ENCODE assay signal across 18 cellular contexts in genomic region chr7:6641305-6642035, GRCh38. TPM values are rescaled to one million over a fixed set of nuclear protein-coding genes. Genes with fewer than 3 reads are reported as not detected.
DNase-seq lines count a peak whose midpoint lies in the region; ATAC-seq, FAIRE-seq and TF ChIP-seq lines count a peak whose summit lies in the region.
"Had no signal": no experiment of that assay in that cellular context is flagged by ENCODE, and none has a peak within 500 bp of the region (broad histone marks: within the 10 kb centered on the region; RNA-seq: fewer than 3 reads in every experiment).

No MANE protein-coding gene starts in this region.

- H3K9me3 Mint-ChIP-seq in activated naive CD4-positive, alpha-beta T cell treated with anti-CD3 and anti-CD28 coated beads, Interleukin-2, amount 50 U/mL, for 24 hours: no peaks in the 10 kb centered on the region
- H3K9me3 Mint-ChIP-seq in activated naive CD4-positive, alpha-beta T cell treated with anti-CD3 and anti-CD28 coated beads, Interleukin-2, amount 50 U/mL, for 72 hours: no peaks in the 10 kb centered on the region
- H3K9me3 Mint-ChIP-seq in endothelial cell (ENCODE audit: unreplicated experiment): peaks cover 3% of the 10 kb centered on the region
- peaks cover 2 to 4% of the 10 kb centered on the region in 2 donors for H3K9me3 Mint-ChIP-seq in stimulated activated naive B cell treated with anti-CD40 and anti-IgM and Interleukin-4, amounts not matched to agents 10 μg/mL and 1 μg/mL and 100 μg/mL, for 72 hours

- no peaks in the 10 kb centered on the region for H3K27me3 Mint-ChIP-seq in activated naive CD4-positive, alpha-beta T cell treated with anti-CD3 and anti-CD28 coated beads, Interleukin-2, amount 50 U/mL, for 24 hours
- H3K27me3 Mint-ChIP-seq in endothelial cell (ENCODE audit: unreplicated experiment): peaks cover 15% of the 10 kb centered on the region
- no peaks in the 10 kb centered on the region for H3K27me3 Mint-ChIP-seq in stimulated activated naive B cell treated with anti-CD40 and anti-IgM and Interleukin-4, amounts not matched to agents 10 μg/mL and 1 μg/mL and 100 μg/mL, for 72 hours

- peak overlapping the region; percentile 81 for H3K27ac Mint-ChIP-seq in activated naive CD4-positive, alpha-beta T cell treated with anti-CD3 and anti-CD28 coated beads, Interleukin-2, amount 50 U/mL, for 24 hours
- H3K27ac Mint-ChIP-seq in activated naive CD4-positive, alpha-beta T cell treated with anti-CD3 and anti-CD28 coated beads, Interleukin-2, amount 50 U/mL, for 72 hours: peak overlapping the region in 1 of 2 donors; percentile 66
- peak overlapping the region; percentile 21 for H3K27ac Mint-ChIP-seq in endothelial cell (ENCODE audit: unreplicated experiment)
- peak overlapping the region; percentile 72 for H3K27ac Mint-ChIP-seq in stimulated activated naive B cell treated with anti-CD40 and anti-IgM and Interleukin-4, amounts not matched to agents 10 μg/mL and 1 μg/mL and 100 μg/mL, for 72 hours

- no peak for ATAC-seq in activated naive CD4-positive, alpha-beta T cell treated with anti-CD3 and anti-CD28 coated beads, Interleukin-2, amount 50 U/mL, for 72 hours
- no peak for ATAC-seq in stimulated activated naive B cell treated with anti-CD40 and anti-IgM and Interleukin-4, amounts not matched to agents 10 μg/mL and 1 μg/mL and 100 μg/mL, for 72 hours (replicated peaks)
- ATAC-seq in GM21381 (IDR thresholded peaks at IDR 0.05; ENCODE audit: unreplicated experiment) (no peak), HG02938 (IDR thresholded peaks at IDR 0.05; ENCODE audit: unreplicated experiment) (no peak)

- FAIRE-seq in HTR-8/SVneo (lab: Jason Lieb, UNC): peak; percentile 52
- FAIRE-seq: G401.6 had no signal

- H3K4me1 Mint-ChIP-seq in activated naive CD4-positive, alpha-beta T cell treated with anti-CD3 and anti-CD28 coated beads, Interleukin-2, amount 50 U/mL, for 24 hours: peaks cover 25% of the 10 kb centered on the region
- H3K4me1 Mint-ChIP-seq in endothelial cell (ENCODE audit: unreplicated experiment): peaks cover 32% of the 10 kb centered on the region
- H3K4me1 Mint-ChIP-seq in stimulated activated naive B cell treated with anti-CD40 and anti-IgM and Interleukin-4, amounts not matched to agents 10 μg/mL and 1 μg/mL and 100 μg/mL, for 72 hours: peaks cover 23 to 44% of the 10 kb centered on the region in 2 donors

- no peak for DNase-seq in activated naive CD4-positive, alpha-beta T cell treated with anti-CD3 and anti-CD28 coated beads, Interleukin-2, amount 50 U/mL, for 72 hours (ENCODE audit: low spot score in 2 of 2)
- no peak for DNase-seq in HTR-8/SVneo (ENCODE audit: insufficient read length, low spot score)
- DNase-seq in endothelial cell (ENCODE audit: low spot score): no peak
- no peak for DNase-seq in stimulated activated naive B cell treated with anti-CD40 and anti-IgM and Interleukin-4, amounts not matched to agents 10 μg/mL and 1 μg/mL and 100 μg/mL, for 72 hours
- DNase-seq: DND-41, IMR-90, MG63, NCI-H1048, NCI-H1436, NCI-H1930, NCI-H226, NCI-H524, NCI-H82, SIG-M5 had no signal

- H3K36me3 Mint-ChIP-seq in activated naive CD4-positive, alpha-beta T cell treated with anti-CD3 and anti-CD28 coated beads, Interleukin-2, amount 50 U/mL, for 24 hours: peaks cover 6% of the 10 kb centered on the region
- H3K36me3 Mint-ChIP-seq in activated naive CD4-positive, alpha-beta T cell treated with anti-CD3 and anti-CD28 coated beads, Interleukin-2, amount 50 U/mL, for 72 hours: peaks cover 19 to 32% of the 10 kb centered on the region in 2 donors
- peaks cover 28% of the 10 kb centered on the region for H3K36me3 Mint-ChIP-seq in endothelial cell (ENCODE audit: low read depth, unreplicated experiment)
- peaks cover 63 to 72% of the 10 kb centered on the region in 2 donors for H3K36me3 Mint-ChIP-seq in stimulated activated naive B cell treated with anti-CD40 and anti-IgM and Interleukin-4, amounts not matched to agents 10 μg/mL and 1 μg/mL and 100 μg/mL, for 72 hours

- no peak for TF ChIP-seq CTCF in endothelial cell (IDR thresholded peaks at IDR 0.05; ENCODE audit: unreplicated experiment)

- no peak overlapping the region for H3K4me3 Mint-ChIP-seq in activated naive CD4-positive, alpha-beta T cell treated with anti-CD3 and anti-CD28 coated beads, Interleukin-2, amount 50 U/mL, for 24 hours
- no peak overlapping the region for H3K4me3 Mint-ChIP-seq in endothelial cell (ENCODE audit: unreplicated experiment)
- no peak overlapping the region for H3K4me3 Mint-ChIP-seq in stimulated activated naive B cell treated with anti-CD40 and anti-IgM and Interleukin-4, amounts not matched to agents 10 μg/mL and 1 μg/mL and 100 μg/mL, for 72 hours

RNA-seq across cellular contexts. Expression of gene ZNF316, which starts 4.4 kb away (rescaled TPM):
- 10 to 100 TPM; 23.2 to 28.9 TPM for total RNA-seq in activated naive CD4-positive, alpha-beta T cell treated with anti-CD3 and anti-CD28 coated beads, Interleukin-2, amount 50 U/mL, for 72 hours
- total RNA-seq in endothelial cell (ENCODE audit: unreplicated experiment): 42.2 TPM

RNA-seq across cellular contexts. Expression of gene ZNF853, which starts 26.1 kb away (rescaled TPM):
- 1 to 10 TPM in 1 of 2 donors, under 1 TPM in 1; 0.89 to 1.7 TPM for total RNA-seq in activated naive CD4-positive, alpha-beta T cell treated with anti-CD3 and anti-CD28 coated beads, Interleukin-2, amount 50 U/mL, for 72 hours
- 7.9 TPM for total RNA-seq in endothelial cell (ENCODE audit: unreplicated experiment)

RNA-seq across cellular contexts. Expression of gene INTS15, which starts 51.6 kb away (rescaled TPM):
- 10 to 100 TPM; 22.5 to 26.2 TPM for total RNA-seq in activated naive CD4-positive, alpha-beta T cell treated with anti-CD3 and anti-CD28 coated beads, Interleukin-2, amount 50 U/mL, for 72 hours
- total RNA-seq in endothelial cell (ENCODE audit: unreplicated experiment): 39.6 TPM
